In the genomic region with DNA sequence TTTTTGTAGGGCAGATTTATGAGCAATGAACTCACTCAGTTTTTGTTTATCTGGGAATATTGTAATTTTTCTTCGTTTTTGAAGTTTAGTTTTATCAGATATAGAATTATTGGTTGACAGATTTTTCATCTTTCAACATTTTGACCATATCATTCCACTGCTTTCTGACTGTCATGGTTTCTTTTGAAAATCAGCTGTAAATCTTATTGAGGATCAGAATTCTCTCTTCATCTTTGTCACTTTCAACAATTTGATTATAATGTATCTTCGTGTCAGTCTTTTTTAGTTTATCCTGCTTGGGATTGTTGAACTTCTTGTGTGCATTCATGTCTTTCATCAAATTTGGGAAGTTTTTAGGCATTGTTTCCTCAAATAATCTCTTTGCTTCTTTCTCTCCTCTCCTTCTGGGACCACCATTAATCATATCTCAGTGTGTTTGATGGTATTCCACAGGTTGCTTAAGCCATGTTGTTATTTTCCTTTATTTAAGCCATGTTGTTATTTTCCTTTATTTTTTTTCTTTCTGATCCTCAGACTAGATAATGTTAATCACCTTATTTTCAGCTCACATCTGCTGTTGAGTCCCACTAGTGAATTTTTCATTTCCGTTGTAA, we compare ENCODE assay signal across 19 cellular contexts.
DNase-seq lines count a peak whose midpoint lies in the region; FAIRE-seq and TF ChIP-seq lines count a peak whose summit lies in the region.
"Had no signal": no experiment of that assay in that cellular context is flagged by ENCODE, and none has a peak within 500 bp of the region (broad histone marks: within the 10 kb centered on the region; RNA-seq: fewer than 3 reads in every experiment).

No MANE protein-coding gene starts in this region.

- CTCF ChIA-PET in HEK293 (lab: Yijun Ruan, JAX) = no interaction called here

- H3K4me3 ChIP-seq in HEK293 (ENCODE audit: low read depth, low read length) (no peak overlapping the region), adipocyte (ENCODE audit: low read length) (peak overlapping the region; percentile 19)
- H3K4me3 ChIP-seq: BLaER1, HAP-1 had no signal

- H3K9me3 ChIP-seq in HEK293 (ENCODE audit: control insufficient read depth, insufficient read depth, low read depth, low read length) = no peaks in the 10 kb centered on the region
- H3K9me3 ChIP-seq in adipocyte (ENCODE audit: control insufficient read depth, low read length) = peaks cover 27% of the 10 kb centered on the region
- H3K9me3 ChIP-seq: HAP-1 had no signal

- no peak for TF ChIP-seq CTCF in HEK293 (tag by site-specific recombination; IDR thresholded peaks at IDR 0.05)

- no peaks in the 10 kb centered on the region for H3K27me3 ChIP-seq in adipocyte (replicated peaks; ENCODE audit: control insufficient read depth, insufficient read depth, low read length)
- H3K27me3 ChIP-seq: BLaER1 had no signal

- no peak overlapping the region for H3K9ac ChIP-seq in adipocyte (ENCODE audit: low read length)
- H3K9ac ChIP-seq: BLaER1 had no signal

- H3K27ac ChIP-seq in HEK293 (ENCODE audit: extremely low read depth, low read depth, low read length) = no peak overlapping the region
- H3K27ac ChIP-seq: BLaER1, C4-2B had no signal

- DNase-seq in adipocyte (ENCODE audit: low read depth) = no peak
- no peak for DNase-seq in activated gamma-delta T cell (lab: John Stamatoyannopoulos, UW)
- DNase-seq in NCI-H2081 (lab: John Stamatoyannopoulos, UW) = no peak
- DNase-seq: Caco-2; CD4-positive, CD25-positive, alpha-beta regulatory T cell; CD8-positive, alpha-beta T cell; DMS153; DND-41; GDM1; GOT3 had no signal

- POLR2A ChIA-PET in HEK293 (lab: Yijun Ruan, JAX) = no interaction called here

- FAIRE-seq in G401.6 (lab: Jason Lieb, UNC) (peak; percentile 44), islet of Langerhans (lab: Jason Lieb, UNC) (peak; percentile 43)
- FAIRE-seq: GM12891, GM18507, H54 had no signal

- H3K36me3 ChIP-seq in HEK293 (ENCODE audit: control insufficient read depth in 2 of 2, insufficient read depth in 1 of 2, low read length in 2 of 2) = no peaks in the 10 kb centered on the region
- H3K36me3 ChIP-seq in adipocyte (ENCODE audit: control insufficient read depth, insufficient read depth, low read length, severe bottlenecking) = no peaks in the 10 kb centered on the region
- H3K36me3 ChIP-seq: BLaER1, HAP-1 had no signal

- no peaks in the 10 kb centered on the region for H3K4me1 ChIP-seq in HEK293 (ENCODE audit: control insufficient read depth, insufficient read depth, low read length)
- no peaks in the 10 kb centered on the region for H3K4me1 ChIP-seq in adipocyte (ENCODE audit: control insufficient read depth, insufficient read depth, low read length)
- H3K4me1 ChIP-seq: BLaER1, Caco-2, HAP-1 had no signal

TF ChIP-seq in HEK293, 187 proteins besides CTCF, POLR2A, EP300 and RAD21:
- TF ChIP-seq SETDB1 (IDR thresholded peaks at IDR 0.05; ENCODE audit: insufficient read length, low read length) (peak; percentile 81), TCF7L2 (IDR thresholded peaks at IDR 0.05; ENCODE audit: borderline replicate concordance, low read depth, low read length) (no peak)
